ENCODE assay signal across 16 cellular contexts in genomic region chr16:35735403-35736251, GRCh38.
A peak's percentile ranks its signal among the peaks of the same experiment; 100 is the strongest.
DNase-seq lines count a peak whose midpoint lies in the region; ATAC-seq and TF ChIP-seq lines count a peak whose summit lies in the region.
"Had no signal": no experiment of that assay in that cellular context is flagged by ENCODE, and none has a peak within 500 bp of the region (broad histone marks: within the 10 kb centered on the region; RNA-seq: fewer than 3 reads in every experiment).

No MANE protein-coding gene starts in this region.

- H3K79me2 ChIP-seq in osteoblast (ENCODE audit: insufficient read depth, low read length), result no peaks in the 10 kb centered on the region

- H3K27me3 ChIP-seq in osteoblast (ENCODE audit: insufficient read depth, low read length) (no peaks in the 10 kb centered on the region), Peyer's patch (no peaks in the 10 kb centered on the region)

- no peak for TF ChIP-seq POLR2A in Peyer's patch (IDR thresholded peaks at IDR 0.05)

- no peak overlapping the region for H3K4me3 Mint-ChIP-seq in chondrocyte (ENCODE audit: unreplicated experiment)
- H3K4me3 Mint-ChIP-seq: B cell; CD4-positive, alpha-beta T cell; GM23338; H9 had no signal

- no peak overlapping the region for H3K27ac Mint-ChIP-seq in chondrocyte (ENCODE audit: unreplicated experiment)
- H3K27ac Mint-ChIP-seq: B cell; CD4-positive, alpha-beta T cell; GM23338; H9 had no signal

- TF ChIP-seq CTCF in GM13976 (IDR thresholded peaks at IDR 0.05; ENCODE audit: borderline replicate concordance, control extremely low read depth, extremely low read depth, insufficient read depth, missing control alignments) (no peak), chondrocyte (IDR thresholded peaks at IDR 0.05) (no peak), osteoblast (IDR thresholded peaks at IDR 0.05; ENCODE audit: extremely low read depth, low read depth, low read length) (no peak), foreskin fibroblast (IDR thresholded peaks at IDR 0.05; ENCODE audit: low read depth, low read length) (no peak), Peyer's patch (IDR thresholded peaks at IDR 0.05) (no peak)

- no peak for ATAC-seq in GM19452 (IDR thresholded peaks at IDR 0.05; ENCODE audit: unreplicated experiment)
- ATAC-seq: GM23338 had no signal

- H3K4me3 ChIP-seq in osteoblast (ENCODE audit: insufficient read depth, low read length) (no peak overlapping the region), foreskin fibroblast (ENCODE audit: low read depth in 1 of 2, low read length in 2 of 2) (no peak overlapping the region), Peyer's patch (no peak overlapping the region)
- H3K4me3 ChIP-seq: GM23338 had no signal

- in situ Hi-C loops in GM13976 (cut with MboI; ENCODE audit: low sequenced_read_pairs, unreplicated experiment), result loop anchor here (25.0 kb wide), 1 partner anchor 102 kb away; no protein-coding TSS in a partner anchor

- H2AFZ ChIP-seq in osteoblast (ENCODE audit: low read length), result no peak overlapping the region
- H2AFZ ChIP-seq: GM23338 had no signal

- H3K9me3 ChIP-seq in osteoblast (ENCODE audit: low read depth, low read length), result no peaks in the 10 kb centered on the region
- peaks cover 0 to 11% (median 2%) of the 10 kb centered on the region in 4 donors for H3K9me3 ChIP-seq in Peyer's patch

- peak; percentile 2 for DNase-seq in GM03348 (ENCODE audit: low spot score)
- peak; percentile 12 for DNase-seq in GM13976 (ENCODE audit: low spot score)
- DNase-seq in chondrocyte (ENCODE audit: low spot score), result peak; percentile 79
- peak; percentile 35 for DNase-seq in osteoblast (ENCODE audit: insufficient read length, low spot score, missing footprints)
- no peak for DNase-seq in foreskin fibroblast
- no peak for DNase-seq in activated naive CD4-positive, alpha-beta T cell treated with anti-CD3 and anti-CD28 coated beads, Interleukin-2, amount 50 U/mL, for 16 hours
- no peak for DNase-seq in Peyer's patch
- DNase-seq: ACHN; C1 segment of cervical spinal cord; Calu3; CD4-positive, alpha-beta T cell; DMS 273 treated with DMSO at 0.1 percent for 48 hours; H9 had no signal

- H4K20me1 ChIP-seq in osteoblast (ENCODE audit: insufficient read depth, low read length), result no peaks in the 10 kb centered on the region

- H3K36me3 Mint-ChIP-seq in chondrocyte (ENCODE audit: low read depth), result no peaks in the 10 kb centered on the region

- no peaks in the 10 kb centered on the region for H3K4me1 ChIP-seq in osteoblast (ENCODE audit: insufficient read depth, low read length)
- H3K4me1 ChIP-seq in Peyer's patch, result no peaks in the 10 kb centered on the region

- no peaks in the 10 kb centered on the region for H3K4me1 Mint-ChIP-seq in chondrocyte (ENCODE audit: low read depth)
- H3K4me1 Mint-ChIP-seq: B cell, GM23338, H9 had no signal

- no peak overlapping the region for H3K4me2 ChIP-seq in osteoblast (ENCODE audit: insufficient read depth, low read length)
- H3K4me2 ChIP-seq: GM23338 had no signal

- H3K9me3 Mint-ChIP-seq in chondrocyte (ENCODE audit: low read depth), result peaks cover 68% of the 10 kb centered on the region

- no peaks in the 10 kb centered on the region for H3K27me3 Mint-ChIP-seq in chondrocyte (ENCODE audit: low read depth)
- H3K27me3 Mint-ChIP-seq: B cell; CD4-positive, alpha-beta T cell had no signal

- H3K27ac ChIP-seq in osteoblast (ENCODE audit: low read depth, low read length), result no peak overlapping the region
- H3K27ac ChIP-seq in Peyer's patch, result no peak overlapping the region

- no peaks in the 10 kb centered on the region for H3K36me3 ChIP-seq in osteoblast (ENCODE audit: insufficient read depth, low read length)
- no peaks in the 10 kb centered on the region for H3K36me3 ChIP-seq in Peyer's patch

Comparison
In these comparisons a context has a peak if more than half of its experiments do, and no peak if none do; other contexts are left out.
1. DNase-seq: peak in GM03348 (single experiment), GM13976 (single experiment), chondrocyte (single experiment) and osteoblast (single experiment); none in foreskin fibroblast (0 of 2), activated naive CD4-positive, alpha-beta T cell treated with anti-CD3 and anti-CD28 coated beads, Interleukin-2, amount 50 U/mL, for 16 hours (single experiment) and Peyer's patch (0 of 3).